ENCODE assay signal across 1 cellular context in genomic region chr10:110387983-110388681, GRCh38.
A peak's percentile ranks its signal among the peaks of the same experiment; 100 is the strongest.
TF ChIP-seq lines count a peak whose summit lies in the region.

No MANE protein-coding gene starts in this region.

TF ChIP-seq in GM12878, 131 proteins besides CTCF, POLR2A, EP300 and RAD21 (continued from another document):
- TF ChIP-seq ZBTB40 (IDR thresholded peaks at IDR 0.05; ENCODE audit: borderline replicate concordance) (no peak), TCF7 (IDR thresholded peaks at IDR 0.05; ENCODE audit: borderline replicate concordance) (peak; percentile 66; the same call in 1 of the 2 replicates), NBN (IDR thresholded peaks at IDR 0.05) (no peak), SRF (IDR thresholded peaks at IDR 0.05; ENCODE audit: low read depth in 2 of 2, low read length in 2 of 2) (0 out of 4 replicates have a peak, but pooled peaks of 1 of the 2 experiments have one; percentile 1), SIX5 (IDR thresholded peaks at IDR 0.05; ENCODE audit: low read depth, low read length, severe bottlenecking) (no peak), LARP7 (IDR thresholded peaks at IDR 0.05) (peak; percentile 59; the same call in 1 of the 2 replicates), MTA3 (IDR thresholded peaks at IDR 0.05; ENCODE audit: borderline replicate concordance, low read length) (no peak), IKZF1 (conservative IDR thresholded peaks at IDR 0.05) (peak; percentile 98), BACH1 (IDR thresholded peaks at IDR 0.05; ENCODE audit: borderline replicate concordance) (no peak), BRCA1 (IDR thresholded peaks at IDR 0.05; ENCODE audit: low read depth, low read length) (no peak), BMI1 (IDR thresholded peaks at IDR 0.05; ENCODE audit: borderline replicate concordance) (peak; percentile 64; the same call in 1 of the 2 replicates), MTA2 (IDR thresholded peaks at IDR 0.05; ENCODE audit: low read depth) (peak; percentile 84), EGR1 (IDR thresholded peaks at IDR 0.05; ENCODE audit: borderline replicate concordance in 1 of 2, low read depth in 2 of 2, low read length in 2 of 2) (peak in 1 of 2 experiments; percentile 94; a peak in 2 of 3 replicates), MYC (IDR thresholded peaks at IDR 0.05; ENCODE audit: insufficient read depth, insufficient read length, insufficient replicate concordance, low read length, severe bottlenecking) (no peak), HDAC6 (IDR thresholded peaks at IDR 0.05; ENCODE audit: unreplicated experiment) (peak; percentile 20), CUX1 (IDR thresholded peaks at IDR 0.05; ENCODE audit: insufficient replicate concordance, low read depth, low read length) (peak; percentile 59), MEF2A (IDR thresholded peaks at IDR 0.05; ENCODE audit: insufficient read depth, low read depth, low read length) (peak; percentile 81; the same call in 1 of the 2 replicates), RCOR1 (conservative IDR thresholded peaks at IDR 0.05; ENCODE audit: low read depth, low read length) (no peak), SIN3A (IDR thresholded peaks at IDR 0.05; ENCODE audit: low read depth, low read length) (no peak), ZBTB4 (CRISPR knock-in tag; IDR thresholded peaks at IDR 0.05) (no peak), ZNF592 (IDR thresholded peaks at IDR 0.05) (peak; percentile 27; the same call in 1 of the 2 replicates), PRDM15 (CRISPR knock-in tag; IDR thresholded peaks at IDR 0.05) (no peak), IRF4 (IDR thresholded peaks at IDR 0.05; ENCODE audit: low read depth, low read length) (0 out of 2 replicates have a peak, but pooled peaks have one; percentile 70), NFYA (IDR thresholded peaks at IDR 0.05; ENCODE audit: borderline replicate concordance, low read depth, low read length) (no peak), TCF12 (IDR thresholded peaks at IDR 0.05; ENCODE audit: low read depth, low read length) (peak; percentile 79), YBX1 (IDR thresholded peaks at IDR 0.05) (no peak), BHLHE40 (IDR thresholded peaks at IDR 0.05; ENCODE audit: borderline replicate concordance in 1 of 2, low read depth in 2 of 2, low read length in 1 of 2) (peak; percentile 57 to 67; a peak in 3 of 4 replicates), KAT2A (conservative IDR thresholded peaks at IDR 0.05; ENCODE audit: control insufficient read depth, low read depth, low read length) (no peak), SUPT20H (IDR thresholded peaks at IDR 0.05; ENCODE audit: borderline replicate concordance, control insufficient read depth, low read depth, low read length) (no peak), HCFC1 (IDR thresholded peaks at IDR 0.05; ENCODE audit: low read length) (no peak), ZNF207 (IDR thresholded peaks at IDR 0.05; ENCODE audit: borderline replicate concordance) (peak; percentile 63; the same call in 1 of the 2 replicates)
TF ChIP-seq in GM12878: peak in this region for 64.
